Comparison of ENCODE assay signal across 1 cellular context in the genomic region with DNA sequence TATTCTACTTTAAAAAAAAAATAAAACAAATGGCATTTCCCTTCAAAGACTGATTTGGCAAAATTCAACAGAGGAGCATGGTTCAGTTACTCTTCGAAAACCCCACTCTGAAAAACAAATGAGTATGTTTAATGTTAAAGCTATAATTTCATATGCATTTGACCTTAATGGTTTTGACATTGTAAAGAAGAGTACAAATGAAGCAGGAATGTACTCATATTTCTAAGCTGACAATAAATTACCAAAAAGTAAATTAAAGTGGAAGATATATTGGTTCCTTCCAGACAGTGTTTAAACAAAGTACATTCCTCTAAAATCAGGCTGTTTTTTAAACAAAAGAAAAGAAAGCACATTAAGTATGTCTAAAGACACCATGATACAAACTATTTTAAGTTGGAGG.
TF ChIP-seq lines count a peak whose summit lies in the region.

No MANE protein-coding gene starts in this region.

TF ChIP-seq in SK-N-SH, 30 proteins besides CTCF, POLR2A, EP300 and RAD21 (continued from another document):
- TF ChIP-seq, protein P1, sequence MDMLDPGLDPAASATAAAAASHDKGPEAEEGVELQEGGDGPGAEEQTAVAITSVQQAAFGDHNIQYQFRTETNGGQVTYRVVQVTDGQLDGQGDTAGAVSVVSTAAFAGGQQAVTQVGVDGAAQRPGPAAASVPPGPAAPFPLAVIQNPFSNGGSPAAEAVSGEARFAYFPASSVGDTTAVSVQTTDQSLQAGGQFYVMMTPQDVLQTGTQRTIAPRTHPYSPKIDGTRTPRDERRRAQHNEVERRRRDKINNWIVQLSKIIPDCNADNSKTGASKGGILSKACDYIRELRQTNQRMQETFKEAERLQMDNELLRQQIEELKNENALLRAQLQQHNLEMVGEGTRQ (IDR thresholded peaks at IDR 0.05; ENCODE audit: borderline replicate concordance, low read depth, low read length) = no peak
